Comparison of ENCODE assay signal across 8 cellular contexts in the genomic region with DNA sequence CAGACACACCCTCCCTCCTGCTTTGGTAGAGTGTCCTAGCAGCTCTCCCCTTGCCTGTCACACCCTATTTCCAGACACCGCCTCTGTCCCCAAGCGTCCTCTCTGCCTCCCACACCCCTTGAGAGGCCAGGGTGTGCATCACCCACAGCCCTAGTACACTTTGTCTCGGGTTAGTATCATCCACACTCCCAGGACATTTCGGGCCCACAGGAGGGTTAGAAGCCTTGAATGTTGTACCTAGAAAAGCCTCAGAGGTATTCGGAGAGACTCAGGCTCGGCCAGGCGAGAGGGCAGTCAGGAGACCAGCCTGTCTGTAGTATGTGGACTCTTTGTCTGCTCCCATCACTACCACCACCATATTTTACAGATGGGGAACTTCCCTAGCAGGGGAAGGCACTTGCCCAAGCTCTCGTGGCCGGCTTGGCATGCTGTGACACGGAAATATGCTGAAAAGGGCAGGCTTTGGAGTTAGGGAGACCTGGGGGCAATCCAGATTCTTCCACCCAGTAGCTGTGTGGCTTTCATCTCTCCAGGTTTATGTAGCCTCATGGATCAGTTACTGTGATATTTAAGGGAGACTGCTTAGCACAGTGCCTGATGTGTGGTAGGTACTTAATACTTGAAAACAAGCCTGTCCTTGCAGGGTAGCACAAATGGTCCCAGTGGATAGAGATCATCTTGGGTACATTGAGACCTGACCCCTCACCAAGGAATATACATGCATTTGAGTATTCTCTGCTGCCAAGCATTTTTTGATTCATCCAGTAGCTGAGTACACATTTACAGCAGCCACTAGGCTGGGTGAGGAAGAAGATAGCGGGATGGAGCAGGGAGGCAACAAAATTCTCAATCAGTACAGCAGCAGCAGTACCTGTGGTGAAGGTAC. TPM values are rescaled to one million over a fixed set of nuclear protein-coding genes. Genes with fewer than 3 reads are reported as not detected.
DNase-seq lines count a peak whose midpoint lies in the region; ATAC-seq and TF ChIP-seq lines count a peak whose summit lies in the region.

No MANE protein-coding gene starts in this region.

- H3K27me3 ChIP-seq in BJ (ENCODE audit: control insufficient read depth, insufficient read depth, low read length), result no peaks in the 10 kb centered on the region
- H3K27me3 ChIP-seq in MG63, result no peaks in the 10 kb centered on the region
- H3K27me3 ChIP-seq in dorsolateral prefrontal cortex, result no peaks in the 10 kb centered on the region

- H3K27ac Mint-ChIP-seq in natural killer cell treated with Interleukin-12 subunit alpha and Interleukin-12 subunit beta and Interleukin-15 and Interleukin-18, amount 100 ng/mL, for 72 hours, result peak overlapping the region; percentile 95

- H3K9me3 ChIP-seq in MG63, result peaks cover 3% of the 10 kb centered on the region; the same call in 1 of the 2 replicates

- H3K27ac ChIP-seq in dorsolateral prefrontal cortex, result peak overlapping the region in 41 of 59 donors; percentile 30 to 96 (median 92)

- H3K4me3 ChIP-seq in BJ (ENCODE audit: low read depth, low read length) (peak overlapping the region; percentile 89), MG63 (peak overlapping the region; percentile 84), dorsolateral prefrontal cortex (peak overlapping the region; percentile 70 to 100 (median 95))

- H3K9me3 Mint-ChIP-seq in natural killer cell treated with Interleukin-12 subunit alpha and Interleukin-12 subunit beta and Interleukin-15 and Interleukin-18, amount 100 ng/mL, for 72 hours, result no peaks in the 10 kb centered on the region

- POLR2A ChIA-PET in BJ (lab: Charles Lee), result interaction anchor here (1.8 kb wide), 1 partner anchor 52 kb away, joined by 8 read pairs; the partner anchor contains the start of genes LSM3 and XPC

- H3K27me3 Mint-ChIP-seq in natural killer cell treated with Interleukin-12 subunit alpha and Interleukin-12 subunit beta and Interleukin-15 and Interleukin-18, amount 100 ng/mL, for 72 hours, result no peaks in the 10 kb centered on the region

- ATAC-seq in natural killer cell treated with Interleukin-12 subunit alpha and Interleukin-12 subunit beta and Interleukin-15 and Interleukin-18, amount 100 ng/mL, for 72 hours, result no peak
- no peak for ATAC-seq in HG02798 (IDR thresholded peaks at IDR 0.05; ENCODE audit: poor library complexity, unreplicated experiment)

- H3K36me3 ChIP-seq in BJ (ENCODE audit: control insufficient read depth, insufficient read depth, low read length) (peaks cover 27% of the 10 kb centered on the region), MG63 (peaks cover 39% of the 10 kb centered on the region)

- TF ChIP-seq CTCF in BJ (IDR thresholded peaks at IDR 0.05; ENCODE audit: insufficient read depth, low read depth, low read length) (no peak), dorsolateral prefrontal cortex (IDR thresholded peaks at IDR 0.05 in 54 of 56, conservative IDR thresholded peaks at IDR 0.05 in 2 of 56; ENCODE audit: low read depth in 1 of 56, partially characterized antibody in 56 of 56) (no peak)

- H3K36me3 Mint-ChIP-seq in natural killer cell treated with Interleukin-12 subunit alpha and Interleukin-12 subunit beta and Interleukin-15 and Interleukin-18, amount 100 ng/mL, for 72 hours, result peaks cover 21% of the 10 kb centered on the region

- CTCF ChIA-PET in BJ (lab: Yijun Ruan, JAX), result interaction anchor here (1.1 to 2.5 kb wide), 6 partner anchors 17 to 229 kb away, joined by 3 to 8 read pairs (median 7); partner anchors contain the start of genes LSM3 and XPC

- no peak for DNase-seq in BJ (ENCODE audit: low read depth)
- DNase-seq in MG63, result no peak
- DNase-seq in dorsolateral prefrontal cortex, result no peak
- DNase-seq in natural killer cell treated with Interleukin-12 subunit alpha and Interleukin-12 subunit beta and Interleukin-15 and Interleukin-18, amount 100 ng/mL, for 72 hours (ENCODE audit: low spot score), result peak; percentile 56
- DNase-seq in SHP77 treated with DMSO at 0.1 percent for 48 hours (lab: John Stamatoyannopoulos, UW), result no peak
- no peak for DNase-seq in mesenteric fat pad (ENCODE audit: low spot score)
- no peak for DNase-seq in HCEC 1CT

- H3K4me3 Mint-ChIP-seq in natural killer cell treated with Interleukin-12 subunit alpha and Interleukin-12 subunit beta and Interleukin-15 and Interleukin-18, amount 100 ng/mL, for 72 hours, result peak overlapping the region; percentile 99

- H3K4me1 Mint-ChIP-seq in natural killer cell treated with Interleukin-12 subunit alpha and Interleukin-12 subunit beta and Interleukin-15 and Interleukin-18, amount 100 ng/mL, for 72 hours (ENCODE audit: low read depth in 2 of 2), result peaks cover 50 to 55% of the 10 kb centered on the region in 2 donors

- intact Hi-C loops in dorsolateral prefrontal cortex (cut with DNase I), result loop anchor here (10.0 kb wide), 4 partner anchors 339 to 819 kb away; partner anchors contain the start of gene NR2C2 (in 2 of the 2)

RNA-seq across cellular contexts. Expression of gene TMEM43, which starts 1.4 kb away (rescaled TPM):
- 172 and 246 TPM in 2 replicates for polyA plus RNA-seq in BJ (2011; rRNA removed)
- polyA minus RNA-seq in BJ (2011; rRNA and poly(A)+ RNA removed), result 77.8 and 113 TPM in 2 replicates
- total RNA-seq in MG63 (2014; rRNA removed; shearing (Covaris generic); ENCODE audit: low replicate concordance), result 97.6 and 97.8 TPM in 2 replicates
- total RNA-seq in dorsolateral prefrontal cortex (10 to 100 TPM; 23.1 to 38.3 (median 30.4) TPM), mesenteric fat pad (99.3 TPM)
- 10 to 100 TPM; 37.3 to 42.6 TPM for total RNA-seq in natural killer cell treated with Interleukin-12 subunit alpha and Interleukin-12 subunit beta and Interleukin-15 and Interleukin-18, amount 100 ng/mL, for 72 hours

RNA-seq across cellular contexts. Expression of gene CHCHD4, which starts 1.6 kb away (rescaled TPM):
- 6.7 and 10.3 TPM in 2 replicates for polyA plus RNA-seq in BJ (2011; rRNA removed)
- 2.3 and 2.6 TPM in 2 replicates for polyA minus RNA-seq in BJ (2011; rRNA and poly(A)+ RNA removed)
- 22.0 and 24.3 TPM in 2 replicates for total RNA-seq in MG63 (2014; rRNA removed; shearing (Covaris generic); ENCODE audit: low replicate concordance)
- total RNA-seq in dorsolateral prefrontal cortex, result 10 to 100 TPM in 118 of 120 experiments, 1 to 10 TPM in 2; 8.5 to 24.0 (median 16.1) TPM
- total RNA-seq in natural killer cell treated with Interleukin-12 subunit alpha and Interleukin-12 subunit beta and Interleukin-15 and Interleukin-18, amount 100 ng/mL, for 72 hours, result 10 to 100 TPM; 13.2 to 14.6 TPM
- total RNA-seq in mesenteric fat pad, result 18.1 TPM

RNA-seq across cellular contexts. Expression of gene XPC, which starts 52.1 kb away (rescaled TPM):
- polyA plus RNA-seq in BJ (2011; rRNA removed), result 36.0 and 36.9 TPM in 2 replicates
- 39.2 and 48.1 TPM in 2 replicates for polyA minus RNA-seq in BJ (2011; rRNA and poly(A)+ RNA removed)
- 8.2 and 12.0 TPM in 2 replicates for total RNA-seq in MG63 (2014; rRNA removed; shearing (Covaris generic); ENCODE audit: low replicate concordance)
- 10 to 100 TPM; 19.9 to 57.4 (median 32.1) TPM for total RNA-seq in dorsolateral prefrontal cortex
- 10 to 100 TPM; 24.6 to 31.5 TPM for total RNA-seq in natural killer cell treated with Interleukin-12 subunit alpha and Interleukin-12 subunit beta and Interleukin-15 and Interleukin-18, amount 100 ng/mL, for 72 hours
- total RNA-seq in mesenteric fat pad, result 24.8 TPM

RNA-seq across cellular contexts. Expression of gene LSM3, which starts 52.4 kb away (rescaled TPM):
- polyA plus RNA-seq in BJ (2011; rRNA removed), result 2.7 and 8.7 TPM in 2 replicates
- polyA minus RNA-seq in BJ (2011; rRNA and poly(A)+ RNA removed), result 1.00 and 1.2 TPM in 2 replicates
- total RNA-seq in MG63 (2014; rRNA removed; shearing (Covaris generic); ENCODE audit: low replicate concordance), result 19.7 and 27.5 TPM in 2 replicates
- total RNA-seq in dorsolateral prefrontal cortex (10 to 100 TPM in 5 of 120 experiments, 1 to 10 TPM in 115; 4.4 to 10.8 (median 7.8) TPM), mesenteric fat pad (10.0 TPM)
- total RNA-seq in natural killer cell treated with Interleukin-12 subunit alpha and Interleukin-12 subunit beta and Interleukin-15 and Interleukin-18, amount 100 ng/mL, for 72 hours, result 10 to 100 TPM; 15.1 to 15.2 TPM
